26 cellular contexts compared by ENCODE assay signal in genomic region chr4:43556262-43556661, GRCh38.
"Had no signal": no experiment of that assay in that cellular context is flagged by ENCODE, and none has a peak within 500 bp of the region (broad histone marks: within the 10 kb centered on the region; RNA-seq: fewer than 3 reads in every experiment).

No MANE protein-coding gene starts in this region.

- H3K4me1 ChIP-seq: colonic mucosa, esophagus muscularis mucosa, foreskin keratinocyte, gastroesophageal sphincter, heart right ventricle, left lung, psoas muscle, sigmoid colon, suprapubic skin, transverse colon, upper lobe of right lung, uterus had no signal

- H3K9me3 ChIP-seq: colonic mucosa, psoas muscle, sigmoid colon, upper lobe of right lung, uterus had no signal

- H3K27ac ChIP-seq: colonic mucosa, esophagus muscularis mucosa, foreskin keratinocyte, gastroesophageal sphincter, heart right ventricle, left lung, ovary, psoas muscle, sigmoid colon, suprapubic skin, transverse colon, upper lobe of right lung, uterus had no signal

- H3K4me1 Mint-ChIP-seq: naive thymus-derived CD8-positive, alpha-beta T cell; stimulated activated naive CD8-positive, alpha-beta T cell treated with anti-CD3 and anti-CD28 coated beads, Interleukin-15, amount 100 ng/mL, for 72 hours had no signal

- ATAC-seq: foreskin keratinocyte; gastroesophageal sphincter; heart right ventricle; left cardiac atrium; left lung; naive thymus-derived CD8-positive, alpha-beta T cell; psoas muscle; right cardiac atrium; stimulated activated naive CD8-positive, alpha-beta T cell treated with anti-CD3 and anti-CD28 coated beads, Interleukin-15, amount 100 ng/mL, for 72 hours; upper lobe of right lung had no signal

- DNase-seq: colonic mucosa; dermis blood vessel endothelial cell; effector memory CD4-positive, alpha-beta T cell; foreskin keratinocyte; heart right ventricle; hippocampal formation; left cardiac atrium; left lung; mesendoderm; midbrain; naive thymus-derived CD8-positive, alpha-beta T cell; occipital lobe; ovary; posterior cingulate gyrus; psoas muscle; right cardiac atrium; sigmoid colon; stimulated activated CD4-positive, alpha-beta T cell treated with anti-CD3 and anti-CD28 coated beads, Interleukin-2, amount 100 ng/mL, for 48 hours; stimulated activated naive CD4-positive, alpha-beta T cell; stimulated activated naive CD8-positive, alpha-beta T cell treated with anti-CD3 and anti-CD28 coated beads, Interleukin-15, amount 100 ng/mL, for 72 hours; transverse colon; upper lobe of right lung; uterus had no signal

- H3K36me3 ChIP-seq: colonic mucosa, esophagus muscularis mucosa, gastroesophageal sphincter, heart right ventricle, left lung, ovary, sigmoid colon, suprapubic skin, transverse colon, upper lobe of right lung, uterus had no signal

- H3K4me3 Mint-ChIP-seq: naive thymus-derived CD8-positive, alpha-beta T cell; stimulated activated naive CD8-positive, alpha-beta T cell treated with anti-CD3 and anti-CD28 coated beads, Interleukin-15, amount 100 ng/mL, for 72 hours had no signal

- H3K4me3 ChIP-seq: colonic mucosa, esophagus muscularis mucosa, gastroesophageal sphincter, heart right ventricle, left lung, ovary, psoas muscle, sigmoid colon, suprapubic skin, transverse colon, upper lobe of right lung, uterus had no signal

- H3K27me3 Mint-ChIP-seq: naive thymus-derived CD8-positive, alpha-beta T cell; stimulated activated naive CD8-positive, alpha-beta T cell treated with anti-CD3 and anti-CD28 coated beads, Interleukin-15, amount 100 ng/mL, for 72 hours had no signal

- H3K27ac Mint-ChIP-seq: naive thymus-derived CD8-positive, alpha-beta T cell; stimulated activated naive CD8-positive, alpha-beta T cell treated with anti-CD3 and anti-CD28 coated beads, Interleukin-15, amount 100 ng/mL, for 72 hours had no signal

- H3K27me3 ChIP-seq: colonic mucosa, foreskin keratinocyte, gastroesophageal sphincter, heart right ventricle, left lung, ovary, sigmoid colon, suprapubic skin, transverse colon, upper lobe of right lung, uterus had no signal
